ENCODE assay signal across 6 cellular contexts in genomic region chr17:35234315-35234714, GRCh38. TPM values are rescaled to one million over a fixed set of nuclear protein-coding genes. Genes with fewer than 3 reads are reported as not detected.
"Had no signal": no experiment of that assay in that cellular context is flagged by ENCODE, and none has a peak within 500 bp of the region (broad histone marks: within the 10 kb centered on the region; RNA-seq: fewer than 3 reads in every experiment).

No MANE protein-coding gene starts in this region.

RNA-seq across cellular contexts. Expression of gene SLC35G3, which starts 40.1 kb away (rescaled TPM):
- total RNA-seq: M059J, PC-3, Peyer's patch, Right ventricle myocardium superior, SJSA1 had no signal
- polyA plus RNA-seq: SK-N-SH had no signal
